Comparison of ENCODE assay signal across 9 cellular contexts in the genomic region with DNA sequence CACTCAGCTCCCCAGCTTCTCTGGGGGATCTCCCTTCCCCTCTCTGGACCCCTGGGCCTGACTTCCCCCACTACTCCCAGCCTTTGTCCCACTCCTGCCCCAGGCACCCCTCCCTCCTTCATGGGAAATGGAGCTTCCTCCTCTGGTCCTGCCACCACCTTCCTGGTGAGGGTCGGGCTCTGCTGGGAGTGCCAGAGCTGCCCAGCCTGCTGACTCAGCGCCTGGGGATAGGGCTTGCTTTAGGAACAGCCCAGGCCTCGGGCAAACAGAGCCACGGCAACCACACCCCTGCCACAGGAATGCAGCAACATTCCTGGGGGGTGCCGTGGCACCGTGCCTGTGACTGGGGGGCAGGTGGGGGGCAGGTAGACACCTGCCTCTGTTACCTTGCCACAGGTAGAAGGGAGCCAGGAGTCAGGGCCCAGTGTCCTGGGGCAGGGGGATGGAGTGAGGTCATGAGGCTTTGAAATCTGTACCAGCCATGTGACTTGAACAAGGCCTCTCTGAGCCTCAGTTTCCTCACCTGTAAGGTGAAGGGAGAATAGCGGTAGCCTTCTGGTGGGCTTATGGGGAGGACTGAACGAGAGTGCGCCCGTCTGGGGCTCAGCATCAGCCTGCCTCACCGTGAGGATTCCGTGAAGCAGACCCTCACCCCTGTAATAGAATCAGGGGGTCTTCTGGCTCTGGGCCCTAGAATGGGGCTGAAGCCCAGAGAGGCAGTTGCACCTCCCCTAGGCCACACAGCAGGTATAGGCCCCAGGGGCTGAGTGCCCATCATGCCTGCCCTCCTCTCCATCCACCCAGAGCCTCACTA. TPM values are rescaled to one million over a fixed set of nuclear protein-coding genes. Genes with fewer than 3 reads are reported as not detected.
DNase-seq lines count a peak whose midpoint lies in the region; ATAC-seq and TF ChIP-seq lines count a peak whose summit lies in the region.
"Had no signal": no experiment of that assay in that cellular context is flagged by ENCODE, and none has a peak within 500 bp of the region (broad histone marks: within the 10 kb centered on the region; RNA-seq: fewer than 3 reads in every experiment).

No MANE protein-coding gene starts in this region.

- H3K9me3 ChIP-seq in mammary epithelial cell (replicated peaks; ENCODE audit: insufficient read depth, low read length): no peaks in the 10 kb centered on the region
- H3K9me3 ChIP-seq in lung (ENCODE audit: control insufficient read depth in 2 of 2, insufficient read depth in 1 of 2, low read length in 1 of 2): no peaks in the 10 kb centered on the region

- intact Hi-C loops in mammary epithelial cell (cut with micrococcal nuclease): loop anchor here (1.0 to 2.0 kb wide), 3 partner anchors 13 to 28 kb away; partner anchors contain the start of gene EPHA2

- TF ChIP-seq CTCF in mammary epithelial cell (conservative IDR thresholded peaks at IDR 0.05 in 1 of 2, IDR thresholded peaks at IDR 0.05 in 1 of 2; ENCODE audit: extremely low read depth in 1 of 2, insufficient read depth in 1 of 2, low read depth in 1 of 2, low read length in 2 of 2) (no peak), lung (IDR thresholded peaks at IDR 0.05; ENCODE audit: control extremely low read depth, extremely low read depth) (no peak)

- H3K4me3 ChIP-seq in mammary epithelial cell (replicated peaks in 1 of 3; ENCODE audit: insufficient read depth in 1 of 3, low read depth in 2 of 3, low read length in 3 of 3) (no peak overlapping the region), lung (no peak overlapping the region)

- ATAC-seq in lung (ENCODE audit: insufficient read depth, low FRiP score): peak; percentile 65
- ATAC-seq in HG03175 (IDR thresholded peaks at IDR 0.05; ENCODE audit: unreplicated experiment): no peak

- in situ Hi-C loops in mammary epithelial cell (cut with MboI; ENCODE audit: low sequenced_read_pairs in 2 of 2): no loop called here

- H2AFZ ChIP-seq in mammary epithelial cell (ENCODE audit: low read depth, low read length): peak overlapping the region; percentile 74

- peak; percentile 70 for DNase-seq in 8988T
- DNase-seq in HT1080 (ENCODE audit: low read depth): peak; percentile 96
- DNase-seq in mammary epithelial cell: peak; percentile 97
- peak; percentile 76 for DNase-seq in lung (ENCODE audit: low spot score)
- DNase-seq in NAMALWA (ENCODE audit: low spot score): no peak
- DNase-seq in inferior parietal cortex (ENCODE audit: extremely low spot score): no peak
- no peak for DNase-seq in occipital lobe (lab: John Stamatoyannopoulos, UW)

- H3K36me3 ChIP-seq in mammary epithelial cell (ENCODE audit: insufficient read depth, low read length) (no peaks in the 10 kb centered on the region), lung (ENCODE audit: control insufficient read depth in 2 of 2, insufficient read depth in 2 of 2, low read length in 2 of 2) (no peaks in the 10 kb centered on the region)

- H4K20me1 ChIP-seq in mammary epithelial cell (ENCODE audit: insufficient read depth, low read length): no peaks in the 10 kb centered on the region

- H3K27me3 ChIP-seq in mammary epithelial cell (ENCODE audit: insufficient read depth, low read length) (no peaks in the 10 kb centered on the region), lung (ENCODE audit: control insufficient read depth, insufficient read depth) (no peaks in the 10 kb centered on the region)

- 52% methylated on average over 8 of the region's 12 CpGs for WGBS in mammary epithelial cell (ENCODE audit: low coverage, missing lambda C conversion rate)
- 49 to 59% methylated on average over 12 of the region's 12 CpGs for WGBS in lung, 2 donors

- peak overlapping the region; percentile 83 for H3K4me2 ChIP-seq in mammary epithelial cell (ENCODE audit: insufficient read depth, low read depth, low read length)

- no peaks in the 10 kb centered on the region for H3K79me2 ChIP-seq in mammary epithelial cell (ENCODE audit: insufficient read depth, low read length)

- TSS peak; percentile 46 for BruUV-seq in mammary epithelial cell (replicated peaks; lab: Mats Ljungman, UMichigan)

- dilution Hi-C loops in mammary epithelial cell (cut with HindIII; ENCODE audit: low sequenced_read_pairs): no loop called here

- CTCF ChIA-PET in mammary epithelial cell (lab: Charles Lee; ENCODE audit: low non-redundant PET): interaction anchor here (0.5 kb wide), 1 partner anchor 95 kb away, joined by 27 read pairs; no protein-coding TSS in a partner anchor

- peak overlapping the region; percentile 80 for H3K9ac ChIP-seq in mammary epithelial cell (ENCODE audit: insufficient read depth, low read length)

- H3K27ac ChIP-seq in mammary epithelial cell (ENCODE audit: insufficient read depth, low read depth, low read length) (peak overlapping the region; percentile 97), lung (ENCODE audit: low read depth in 1 of 2, low read length in 1 of 2) (peak overlapping the region in 1 of 2 donors; percentile 19)

- H3K4me1 ChIP-seq in mammary epithelial cell (ENCODE audit: insufficient read depth, low read length) (peaks cover 55% of the 10 kb centered on the region), lung (ENCODE audit: control insufficient read depth in 2 of 2, insufficient read depth in 2 of 2, low read length in 2 of 2) (peaks cover 0 to 8% of the 10 kb centered on the region in 2 donors)

RNA-seq across cellular contexts. Expression of gene EPHA2, which starts 17.8 kb away (rescaled TPM):
- total RNA-seq in HT1080 (2014; rRNA removed; shearing (Covaris generic)): 99.1 and 114 TPM in 2 replicates
- 162 and 178 TPM in 2 replicates for polyA plus RNA-seq in HT1080 (2015; cell fraction: cytosol; rRNA removed)
- polyA plus RNA-seq in HT1080 (2015; cell fraction: nucleus; rRNA removed): 370 and 375 TPM in 2 replicates
- 100 to 1,000 TPM in 1 of 2 donors, 10 to 100 TPM in 1; 77.3 to 181 TPM for total RNA-seq in mammary epithelial cell
- 91.7 TPM for polyA plus RNA-seq in mammary epithelial cell
- polyA minus RNA-seq in mammary epithelial cell: 181 TPM
- total RNA-seq in lung: 10 to 100 TPM; 21.3 to 35.6 TPM
- polyA plus RNA-seq in lung: 10 to 100 TPM; 17.5 to 19.8 TPM
- total RNA-seq in occipital lobe: 1.1 TPM
- total RNA-seq: activated CD8-positive, alpha-beta memory T cell treated with anti-CD3 and anti-CD28 coated beads for 36 hours had no signal

RNA-seq across cellular contexts. Expression of gene ARHGEF19, which starts 38.8 kb away (rescaled TPM):
- not detected in 2 replicates for total RNA-seq in HT1080 (2014; rRNA removed; shearing (Covaris generic))
- not detected in 2 replicates for polyA plus RNA-seq in HT1080 (2015; cell fraction: cytosol; rRNA removed)
- not detected in 2 replicates for polyA plus RNA-seq in HT1080 (2015; cell fraction: nucleus; rRNA removed)
- total RNA-seq in mammary epithelial cell (1 to 10 TPM; 3.0 to 3.5 TPM), lung (10 to 100 TPM; 17.1 to 17.3 TPM), occipital lobe (0.16 TPM)
- polyA plus RNA-seq in mammary epithelial cell (4.0 TPM), lung (10 to 100 TPM in 1 of 2 donors, 1 to 10 TPM in 1; 9.5 to 12.5 TPM)
- 2.0 TPM for polyA minus RNA-seq in mammary epithelial cell

Comparison
In these comparisons a context has a peak if more than half of its experiments do, and no peak if none do; other contexts are left out.
1. DNase-seq: peak in 8988T (single experiment), HT1080 (single experiment), mammary epithelial cell (single experiment) and lung (single experiment); none in NAMALWA (single experiment), inferior parietal cortex (single experiment) and occipital lobe (single experiment).
2. RNA of gene EPHA2, which starts 17.8 kb away (total RNA-seq): 77.3 to 181 TPM in mammary epithelial cell, 99.1 to 114 TPM in HT1080 and 21.3 to 35.6 TPM in lung; 1.1 TPM in occipital lobe (single experiment); every median in the first group is over 10 times any median in the second.
3. RNA of gene ARHGEF19, which starts 38.8 kb away (total RNA-seq): 17.1 to 17.3 TPM in lung; 3.0 to 3.5 TPM in mammary epithelial cell, 0.16 TPM in occipital lobe (single experiment) and not detected in HT1080; every median in the first group is over 4 times any median in the second.